In genomic region chr12:15932975-15933374, GRCh38 we compare ENCODE assay signal across 29 cellular contexts.
"Had no signal": no experiment of that assay in that cellular context is flagged by ENCODE, and none has a peak within 500 bp of the region (broad histone marks: within the 10 kb centered on the region; RNA-seq: fewer than 3 reads in every experiment).

No MANE protein-coding gene starts in this region.

- ATAC-seq: left colon; natural killer cell; right lobe of liver; stimulated activated effector memory CD8-positive, alpha-beta T cell treated with anti-CD3 and anti-CD28 coated beads, Interleukin-12 subunit alpha, Interleukin-12 subunit beta, amount 100 ng/mL, for 72 hours had no signal

- H3K27ac ChIP-seq: left ventricle myocardium inferior, neural progenitor cell, neutrophil, ovary, right atrium auricular region, right lobe of liver, spleen, suprapubic skin, thoracic aorta, tibial artery, uterus had no signal

- DNase-seq: hypothalamus; immature natural killer cell; kidney; left colon; left ventricle myocardium inferior; mesendoderm; naive B cell; natural killer cell; nephron progenitor cell; occipital lobe; ovary; right lobe of liver; spleen; stimulated activated CD4-positive, alpha-beta T cell treated with anti-CD3 and anti-CD28 coated beads, Interleukin-4, amount 100 ng/mL, for 24 hours; stimulated activated naive CD4-positive, alpha-beta T cell; tibial artery; trophoblast cell; uterus had no signal

- H3K27me3 Mint-ChIP-seq: naive B cell; progenitor cell of endocrine pancreas; stimulated activated naive CD8-positive, alpha-beta T cell treated with anti-CD3 and anti-CD28 coated beads, Interleukin-15, Interleukin-2, amounts not matched to agents 100 ng/mL and 50 ng/mL, for 24 hours had no signal

- H3K9me3 Mint-ChIP-seq: immature natural killer cell; natural killer cell; stimulated activated effector memory CD8-positive, alpha-beta T cell treated with anti-CD3 and anti-CD28 coated beads, Interleukin-12 subunit alpha, Interleukin-12 subunit beta, amount 100 ng/mL, for 72 hours had no signal

- H3K36me3 ChIP-seq: left ventricle myocardium inferior, neural progenitor cell, neutrophil, ovary, right atrium auricular region, right lobe of liver, spleen, suprapubic skin, thoracic aorta, tibial artery, uterus had no signal

- H3K4me3 ChIP-seq: left ventricle myocardium inferior, lung, neural progenitor cell, ovary, right atrium auricular region, right lobe of liver, spleen, suprapubic skin, thoracic aorta, tibial artery, uterus had no signal

- FAIRE-seq: islet of Langerhans, kidney had no signal

- H3K4me1 ChIP-seq: uterus had no signal

- H3K9me3 ChIP-seq: neutrophil, ovary, right atrium auricular region, right lobe of liver, suprapubic skin, thoracic aorta, tibial artery, uterus had no signal

- H3K36me3 Mint-ChIP-seq: mesothelial cell of epicardium; natural killer cell; stimulated activated effector memory CD8-positive, alpha-beta T cell treated with anti-CD3 and anti-CD28 coated beads, Interleukin-12 subunit alpha, Interleukin-12 subunit beta, amount 100 ng/mL, for 72 hours had no signal

- H3K4me3 Mint-ChIP-seq: immature natural killer cell; mesothelial cell of epicardium; naive B cell; natural killer cell; nephron progenitor cell; neural progenitor cell; stimulated activated effector memory CD8-positive, alpha-beta T cell treated with anti-CD3 and anti-CD28 coated beads, Interleukin-12 subunit alpha, Interleukin-12 subunit beta, amount 100 ng/mL, for 72 hours; stimulated activated naive CD8-positive, alpha-beta T cell treated with anti-CD3 and anti-CD28 coated beads, Interleukin-15, Interleukin-2, amounts not matched to agents 100 ng/mL and 50 ng/mL, for 24 hours had no signal

- H3K27ac Mint-ChIP-seq: immature natural killer cell; mesothelial cell of epicardium; natural killer cell; nephron progenitor cell; neural progenitor cell; stimulated activated effector memory CD8-positive, alpha-beta T cell treated with anti-CD3 and anti-CD28 coated beads, Interleukin-12 subunit alpha, Interleukin-12 subunit beta, amount 100 ng/mL, for 72 hours; stimulated activated naive CD8-positive, alpha-beta T cell treated with anti-CD3 and anti-CD28 coated beads, Interleukin-15, Interleukin-2, amounts not matched to agents 100 ng/mL and 50 ng/mL, for 24 hours had no signal

- H3K27me3 ChIP-seq: neural progenitor cell, neutrophil, ovary, right atrium auricular region, right lobe of liver, spleen, suprapubic skin, tibial artery, uterus had no signal
